ENCODE assay signal across 8 cellular contexts in the genomic region with DNA sequence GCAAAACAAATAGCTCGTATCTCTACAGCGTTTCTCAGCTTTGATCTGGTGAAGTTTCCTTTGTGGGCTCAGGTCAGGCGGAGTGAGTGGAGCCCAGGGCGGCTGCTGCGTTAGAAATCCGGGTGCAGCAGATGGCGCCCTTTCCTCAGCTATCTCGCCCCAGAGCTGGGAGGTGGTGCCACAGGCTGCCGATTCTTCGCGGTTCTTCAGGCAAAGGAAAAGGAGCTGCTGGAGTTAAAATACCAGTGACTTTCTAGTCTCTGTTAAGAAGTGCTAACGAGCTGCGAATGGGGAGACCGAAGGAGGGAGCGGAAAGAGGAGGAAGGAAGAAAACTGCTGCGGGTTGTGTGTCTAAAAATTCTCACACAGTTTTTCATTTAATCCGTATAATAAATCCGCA.
DNase-seq lines count a peak whose midpoint lies in the region; ATAC-seq lines count a peak whose summit lies in the region.

No MANE protein-coding gene starts in this region.

- H3K27ac Mint-ChIP-seq in CD4-positive, alpha-beta memory T cell = peak overlapping the region in 2 of 7 donors; percentile 20 to 30

- H3K9me3 ChIP-seq in CD4-positive, alpha-beta memory T cell (ENCODE audit: control insufficient read depth in 1 of 2, low read length in 2 of 2) = no peaks in the 10 kb centered on the region

- H3K36me3 ChIP-seq in CD4-positive, alpha-beta memory T cell (ENCODE audit: insufficient read depth, low read length) = no peaks in the 10 kb centered on the region

- no peaks in the 10 kb centered on the region for H3K9me3 Mint-ChIP-seq in CD4-positive, alpha-beta memory T cell

- no peaks in the 10 kb centered on the region for H3K27me3 ChIP-seq in CD4-positive, alpha-beta memory T cell (ENCODE audit: insufficient read depth, low read length)

- H3K27me3 Mint-ChIP-seq in CD4-positive, alpha-beta memory T cell = peaks cover 17 to 19% of the 10 kb centered on the region in 2 donors

- peak overlapping the region in 7 of 8 donors; percentile 51 to 87 (median 69) for H3K4me3 Mint-ChIP-seq in CD4-positive, alpha-beta memory T cell

- H3K4me1 Mint-ChIP-seq in CD4-positive, alpha-beta memory T cell = peaks cover 3 to 5% (median 4%) of the 10 kb centered on the region in 4 donors

- DNase-seq in CD4-positive, alpha-beta memory T cell = peak; percentile 37 to 52 (median 50)
- DNase-seq in T-helper 1 cell (peak; percentile 7 to 47 (median 36)), anterior cingulate cortex (lab: John Stamatoyannopoulos, UW) (peak in 32 of 58 donors; percentile 1 to 56 (median 11)), iPS DF 4.7 (ENCODE audit: extremely low read depth, low spot score) (peak; percentile 62), smooth muscle cell of the brain vasculature (ENCODE audit: low read depth, low spot score) (peak; percentile 21), NCI-H748 treated with DMSO at 0.1 percent for 48 hours (lab: John Stamatoyannopoulos, UW) (no peak)

- POLR2A ChIA-PET in CD4-positive, alpha-beta memory T cell (lab: Charles Lee; ENCODE audit: partially characterized antibody) = no interaction called here

- peaks cover 9% of the 10 kb centered on the region for H3K4me1 ChIP-seq in CD4-positive, alpha-beta memory T cell (ENCODE audit: insufficient read depth, low read length)

- no peak overlapping the region for H3K27ac ChIP-seq in CD4-positive, alpha-beta memory T cell (ENCODE audit: low read depth, low read length)

- ATAC-seq in GM19463 (IDR thresholded peaks at IDR 0.05; ENCODE audit: unreplicated experiment) (peak; percentile 98), HG03575 (IDR thresholded peaks at IDR 0.05; ENCODE audit: extremely low read depth, insufficient number of reproducible peaks, low FRiP score, unreplicated experiment) (peak; percentile 81)

- intact Hi-C loops in CD4-positive, alpha-beta memory T cell (cut with micrococcal nuclease) = no loop called here

- no peak overlapping the region for H3K4me3 ChIP-seq in CD4-positive, alpha-beta memory T cell (ENCODE audit: low read length in 2 of 2)

- H3K36me3 Mint-ChIP-seq in CD4-positive, alpha-beta memory T cell = no peaks in the 10 kb centered on the region

- CTCF ChIA-PET in CD4-positive, alpha-beta memory T cell (lab: Charles Lee; ENCODE audit: partially characterized antibody) = interaction anchor here (0.8 to 2.2 kb wide), 20 partner anchors 8 to 758 kb away, joined by 3 to 15 read pairs (median 4); no protein-coding TSS in a partner anchor
